In genomic region chr6:54716869-54717268, GRCh38 we compare ENCODE assay signal across 17 cellular contexts.
"Had no signal": no experiment of that assay in that cellular context is flagged by ENCODE, and none has a peak within 500 bp of the region (broad histone marks: within the 10 kb centered on the region; RNA-seq: fewer than 3 reads in every experiment).

No MANE protein-coding gene starts in this region.

- H3K9ac ChIP-seq: neural progenitor cell had no signal

- H3K36me3 Mint-ChIP-seq: activated CD8-positive, alpha-beta memory T cell treated with anti-CD3 and anti-CD28 coated beads, Interleukin-2, amount 10 ng/mL, durations not matched to agents 7 days and 5 days; activated naive CD4-positive, alpha-beta T cell treated with anti-CD3 and anti-CD28 coated beads, Interleukin-2, amount 50 U/mL, for 72 hours; brain; neural progenitor cell had no signal

- DNase-seq: activated CD4-positive, alpha-beta T cell treated with anti-CD3 and anti-CD28 coated beads, Interleukin-2, amount 50 U/mL, for 48 hours; activated CD4-positive, CD25-positive, alpha-beta regulatory T cell treated with anti-CD3 and anti-CD28 coated beads, Interleukin-2, amount 50 U/mL, for 72 hours; activated CD8-positive, alpha-beta memory T cell treated with anti-CD3 and anti-CD28 coated beads, Interleukin-2, amount 10 ng/mL, durations not matched to agents 7 days and 5 days; activated effector memory CD4-positive, alpha-beta T cell treated with anti-CD3 and anti-CD28 coated beads, Interleukin-2, amount 50 U/mL, for 16 hours; activated T-cell treated with anti-CD3 and anti-CD28 coated beads, Interleukin-2, amount 50 U/mL, for 4 hours; amygdala; effector memory CD8-positive, alpha-beta T cell; erythroblast; mesendoderm; posterior cingulate gyrus; stomach had no signal

- H3K27ac ChIP-seq: neural progenitor cell, right atrium auricular region, skin epidermis, stomach had no signal

- H3K4me2 ChIP-seq: neural progenitor cell had no signal

- H3K4me3 Mint-ChIP-seq: activated CD8-positive, alpha-beta memory T cell treated with anti-CD3 and anti-CD28 coated beads, Interleukin-2, amount 10 ng/mL, durations not matched to agents 7 days and 5 days; activated T-cell treated with anti-CD3 and anti-CD28 coated beads, Interleukin-2, amount 50 U/mL, for 4 hours; brain; central memory CD8-positive, alpha-beta T cell; effector memory CD8-positive, alpha-beta T cell; neural progenitor cell had no signal

- H2AFZ ChIP-seq: neural progenitor cell had no signal

- H3K9me3 Mint-ChIP-seq: activated T-cell treated with anti-CD3 and anti-CD28 coated beads, Interleukin-2, amount 50 U/mL, for 4 hours; central memory CD8-positive, alpha-beta T cell; neural progenitor cell had no signal

- H3K27ac Mint-ChIP-seq: activated CD8-positive, alpha-beta memory T cell treated with anti-CD3 and anti-CD28 coated beads, Interleukin-2, amount 10 ng/mL, durations not matched to agents 7 days and 5 days; activated naive CD4-positive, alpha-beta T cell treated with anti-CD3 and anti-CD28 coated beads, Interleukin-2, amount 50 U/mL, for 72 hours; brain; effector memory CD8-positive, alpha-beta T cell; neural progenitor cell had no signal

- H3K9me3 ChIP-seq: right atrium auricular region, stomach had no signal

- H3K36me3 ChIP-seq: neural progenitor cell, right atrium auricular region, stomach had no signal

- H3K4me1 Mint-ChIP-seq: activated CD8-positive, alpha-beta memory T cell treated with anti-CD3 and anti-CD28 coated beads, Interleukin-2, amount 10 ng/mL, durations not matched to agents 7 days and 5 days; central memory CD8-positive, alpha-beta T cell had no signal

- H3K27me3 ChIP-seq: neural progenitor cell, right atrium auricular region, stomach had no signal

- H3K4me3 ChIP-seq: neural progenitor cell, right atrium auricular region, skin epidermis, stomach had no signal

- H3K27me3 Mint-ChIP-seq: activated CD8-positive, alpha-beta memory T cell treated with anti-CD3 and anti-CD28 coated beads, Interleukin-2, amount 10 ng/mL, durations not matched to agents 7 days and 5 days; central memory CD8-positive, alpha-beta T cell; effector memory CD8-positive, alpha-beta T cell had no signal
